Comparison of ENCODE assay signal across 8 cellular contexts in genomic region chr6:159941286-159942113, GRCh38. TPM values are rescaled to one million over a fixed set of nuclear protein-coding genes. Genes with fewer than 3 reads are reported as not detected.
A peak's percentile ranks its signal among the peaks of the same experiment; 100 is the strongest.
DNase-seq lines count a peak whose midpoint lies in the region; ATAC-seq and TF ChIP-seq lines count a peak whose summit lies in the region.

No MANE protein-coding gene starts in this region.

- peak in 4 of 5 donors; percentile 22 to 59 (median 41) for DNase-seq in CD8-positive, alpha-beta memory T cell
- DNase-seq in NCI-H774 (lab: John Stamatoyannopoulos, UW), result peak; percentile 10
- no peak for DNase-seq in ascending aorta (ENCODE audit: low spot score in 2 of 2)
- DNase-seq in iris pigment epithelial cell (ENCODE audit: low read depth), result peak; percentile 76
- no peak for DNase-seq in thyroid gland
- DNase-seq in activated T-helper 2 cell treated with anti-CD3 and anti-CD28 coated beads, Interferon-gamma antibody, Interleukin-2, Interleukin-4, amounts not matched to agents 10 μg/mL and 5 μg/mL and 100 μg/mL, durations not matched to agents 14 hours and 24 hours and 36 hours (ENCODE audit: low spot score), result no peak

- CTCF ChIA-PET in CD8-positive, alpha-beta memory T cell (lab: Charles Lee), result interaction anchor here (0.8 to 1.7 kb wide), 3 partner anchors 77 to 250 kb away, joined by 3 to 5 read pairs (median 3); no protein-coding TSS in a partner anchor

- no peak overlapping the region for H3K27ac Mint-ChIP-seq in CD8-positive, alpha-beta memory T cell
- H3K27ac Mint-ChIP-seq in activated T-helper 2 cell treated with anti-CD3 and anti-CD28 coated beads, Interferon-gamma antibody, Interleukin-2, Interleukin-4, amounts not matched to agents 10 μg/mL and 5 μg/mL and 100 μg/mL, durations not matched to agents 14 hours and 24 hours and 36 hours, result no peak overlapping the region

- peaks cover 0 to 6% (median 2%) of the 10 kb centered on the region in 3 donors for H3K4me1 Mint-ChIP-seq in CD8-positive, alpha-beta memory T cell
- peaks cover 8% of the 10 kb centered on the region for H3K4me1 Mint-ChIP-seq in activated T-helper 2 cell treated with anti-CD3 and anti-CD28 coated beads, Interferon-gamma antibody, Interleukin-2, Interleukin-4, amounts not matched to agents 10 μg/mL and 5 μg/mL and 100 μg/mL, durations not matched to agents 14 hours and 24 hours and 36 hours (ENCODE audit: low read depth)

- intact Hi-C loops in ascending aorta (cut with DNase I), result loop anchor here (1.0 to 5.0 kb wide), 3 partner anchors 78 to 249 kb away; partner anchors contain the start of genes MRPL18 and SOD2
- intact Hi-C loops in thyroid gland (cut with DNase I), result loop anchor here (5.0 kb wide), 1 partner anchor 74 kb away; no protein-coding TSS in a partner anchor
- intact Hi-C loops in activated T-helper 2 cell treated with anti-CD3 and anti-CD28 coated beads, Interferon-gamma antibody, Interleukin-2, Interleukin-4, amounts not matched to agents 10 μg/mL and 5 μg/mL and 100 μg/mL, durations not matched to agents 14 hours and 24 hours and 36 hours (cut with micrococcal nuclease), result loop anchor here (1.0 kb wide), 1 partner anchor 78 kb away; no protein-coding TSS in a partner anchor

- POLR2A ChIA-PET in CD8-positive, alpha-beta memory T cell (lab: Charles Lee), result no interaction called here

- WGBS in thyroid gland, 2 donors, result 71 to 72% methylated on average over 11 of the region's 11 CpGs

- no peak overlapping the region for H3K27ac ChIP-seq in CD8-positive, alpha-beta memory T cell (ENCODE audit: low read depth, low read length)
- H3K27ac ChIP-seq in ascending aorta (no peak overlapping the region), thyroid gland (no peak overlapping the region)

- TF ChIP-seq CTCF in ascending aorta (IDR thresholded peaks at IDR 0.05) (peak; percentile 38 to 66 (median 53)), thyroid gland (IDR thresholded peaks at IDR 0.05) (peak in 4 of 6 experiments; percentile 50 to 73 (median 62))

- H3K36me3 Mint-ChIP-seq in CD8-positive, alpha-beta memory T cell, result peaks cover 0 to 20% (median 2%) of the 10 kb centered on the region in 3 donors
- H3K36me3 Mint-ChIP-seq in activated T-helper 2 cell treated with anti-CD3 and anti-CD28 coated beads, Interferon-gamma antibody, Interleukin-2, Interleukin-4, amounts not matched to agents 10 μg/mL and 5 μg/mL and 100 μg/mL, durations not matched to agents 14 hours and 24 hours and 36 hours (ENCODE audit: low read depth), result no peaks in the 10 kb centered on the region

- peaks cover 7 to 16% (median 11%) of the 10 kb centered on the region in 5 donors for H3K9me3 Mint-ChIP-seq in CD8-positive, alpha-beta memory T cell
- peaks cover 11% of the 10 kb centered on the region for H3K9me3 Mint-ChIP-seq in activated T-helper 2 cell treated with anti-CD3 and anti-CD28 coated beads, Interferon-gamma antibody, Interleukin-2, Interleukin-4, amounts not matched to agents 10 μg/mL and 5 μg/mL and 100 μg/mL, durations not matched to agents 14 hours and 24 hours and 36 hours

- no peaks in the 10 kb centered on the region for H3K27me3 ChIP-seq in CD8-positive, alpha-beta memory T cell (ENCODE audit: insufficient read depth, low read length, poor library complexity, severe bottlenecking)
- H3K27me3 ChIP-seq in ascending aorta (no peaks in the 10 kb centered on the region), thyroid gland (no peaks in the 10 kb centered on the region)

- ATAC-seq in GM18858 (IDR thresholded peaks at IDR 0.05; ENCODE audit: unreplicated experiment), result peak; percentile 93
- peak; percentile 55 for ATAC-seq in HG03025 (IDR thresholded peaks at IDR 0.05; ENCODE audit: low FRiP score, unreplicated experiment)

- no peak overlapping the region for H3K4me3 ChIP-seq in CD8-positive, alpha-beta memory T cell (ENCODE audit: low read length)
- H3K4me3 ChIP-seq in ascending aorta (no peak overlapping the region), thyroid gland (replicated peaks in 1 of 3) (no peak overlapping the region)

- no peak overlapping the region for H3K4me3 Mint-ChIP-seq in CD8-positive, alpha-beta memory T cell
- no peak overlapping the region for H3K4me3 Mint-ChIP-seq in activated T-helper 2 cell treated with anti-CD3 and anti-CD28 coated beads, Interferon-gamma antibody, Interleukin-2, Interleukin-4, amounts not matched to agents 10 μg/mL and 5 μg/mL and 100 μg/mL, durations not matched to agents 14 hours and 24 hours and 36 hours (ENCODE audit: low read depth)

- peaks cover 0 to 7% of the 10 kb centered on the region in 2 donors for H3K27me3 Mint-ChIP-seq in CD8-positive, alpha-beta memory T cell
- H3K27me3 Mint-ChIP-seq in activated T-helper 2 cell treated with anti-CD3 and anti-CD28 coated beads, Interferon-gamma antibody, Interleukin-2, Interleukin-4, amounts not matched to agents 10 μg/mL and 5 μg/mL and 100 μg/mL, durations not matched to agents 14 hours and 24 hours and 36 hours (ENCODE audit: low read depth), result peaks cover 12% of the 10 kb centered on the region

- H3K4me1 ChIP-seq in CD8-positive, alpha-beta memory T cell (ENCODE audit: insufficient read depth, low read length), result no peaks in the 10 kb centered on the region
- H3K4me1 ChIP-seq in ascending aorta (peaks cover 6 to 25% of the 10 kb centered on the region in 2 donors), thyroid gland (peaks cover 0 to 12% of the 10 kb centered on the region in 2 donors)

- H3K36me3 ChIP-seq in CD8-positive, alpha-beta memory T cell (ENCODE audit: insufficient read depth, low read length), result no peaks in the 10 kb centered on the region
- H3K36me3 ChIP-seq in ascending aorta (no peaks in the 10 kb centered on the region), thyroid gland (no peaks in the 10 kb centered on the region)

- no peaks in the 10 kb centered on the region for H3K9me3 ChIP-seq in CD8-positive, alpha-beta memory T cell (ENCODE audit: low read length)
- H3K9me3 ChIP-seq in ascending aorta (peaks cover 0 to 10% of the 10 kb centered on the region in 2 donors), thyroid gland (no peaks in the 10 kb centered on the region)

- TF ChIP-seq POLR2A in thyroid gland (IDR thresholded peaks at IDR 0.05), result no peak

RNA-seq across cellular contexts. Expression of gene IGF2R, which starts 27.4 kb away (rescaled TPM):
- total RNA-seq in CD8-positive, alpha-beta memory T cell, result 10 to 100 TPM; 91.4 to 93.7 TPM
- polyA plus RNA-seq in CD8-positive, alpha-beta memory T cell, result 27.5 TPM
- total RNA-seq in ascending aorta (104 TPM), thyroid gland (100 to 1,000 TPM in 2 of 4 donors, 10 to 100 TPM in 2; 82.1 to 104 (median 94.2) TPM)
- total RNA-seq in activated T-helper 2 cell treated with anti-CD3 and anti-CD28 coated beads, Interferon-gamma antibody, Interleukin-2, Interleukin-4, amounts not matched to agents 10 μg/mL and 5 μg/mL and 100 μg/mL, durations not matched to agents 14 hours and 24 hours and 36 hours, result 75.0 and 82.4 TPM in 2 replicates

RNA-seq across cellular contexts. Expression of gene MAS1, which starts 50.7 kb away (rescaled TPM):
- not detected for total RNA-seq in CD8-positive, alpha-beta memory T cell
- polyA plus RNA-seq in CD8-positive, alpha-beta memory T cell, result not detected
- not detected for total RNA-seq in ascending aorta
- not detected for total RNA-seq in thyroid gland
- total RNA-seq in activated T-helper 2 cell treated with anti-CD3 and anti-CD28 coated beads, Interferon-gamma antibody, Interleukin-2, Interleukin-4, amounts not matched to agents 10 μg/mL and 5 μg/mL and 100 μg/mL, durations not matched to agents 14 hours and 24 hours and 36 hours, result not detected in 2 replicates

Comparison
In these comparisons a context has a peak if more than half of its experiments do, and no peak if none do; other contexts are left out.
1. DNase-seq: peak in CD8-positive, alpha-beta memory T cell (4 of 5), NCI-H774 (single experiment) and iris pigment epithelial cell (single experiment); none in ascending aorta (0 of 2), thyroid gland (0 of 2) and activated T-helper 2 cell treated with anti-CD3 and anti-CD28 coated beads, Interferon-gamma antibody, Interleukin-2, Interleukin-4, amounts not matched to agents 10 μg/mL and 5 μg/mL and 100 μg/mL, durations not matched to agents 14 hours and 24 hours and 36 hours (single experiment).